ENCODE assay signal across 8 cellular contexts in the genomic region with DNA sequence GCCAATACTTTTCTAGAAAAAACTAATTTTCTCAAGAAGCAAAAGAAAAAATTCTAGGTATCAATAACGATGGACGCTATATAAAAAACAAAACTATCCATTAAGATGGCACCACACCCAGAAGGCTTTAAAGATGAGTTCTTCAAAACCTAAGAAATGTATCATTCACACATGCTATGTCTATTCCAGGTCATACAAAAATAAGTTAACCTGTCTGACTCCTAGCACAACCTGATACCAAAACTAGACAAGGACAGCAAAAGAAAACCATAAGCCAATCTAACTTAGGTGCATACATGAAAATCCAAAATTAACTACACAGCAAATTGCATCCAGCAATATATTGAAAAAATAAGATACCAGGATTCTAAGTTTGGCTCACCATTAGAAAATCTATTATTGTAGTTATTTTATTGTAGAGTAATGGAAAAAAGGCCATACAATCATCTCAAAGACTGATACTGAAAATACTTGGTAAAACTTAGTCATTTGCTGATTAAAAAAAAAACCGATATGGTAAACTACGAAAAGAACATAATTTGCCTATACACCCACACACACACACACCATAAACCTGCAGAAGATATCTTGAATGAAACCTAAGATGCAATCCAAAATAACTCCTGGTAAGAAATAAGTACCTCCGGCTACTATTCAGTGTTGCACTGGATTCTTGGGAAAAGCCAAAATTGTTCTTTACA. TPM values are rescaled to one million over a fixed set of nuclear protein-coding genes. Genes with fewer than 3 reads are reported as not detected.
DNase-seq lines count a peak whose midpoint lies in the region; TF ChIP-seq lines count a peak whose summit lies in the region.

No MANE protein-coding gene starts in this region.

- TF ChIP-seq CTCF in GM12865 (IDR thresholded peaks at IDR 0.05; ENCODE audit: insufficient read depth, low read depth, low read length, missing control alignments) = no peak
- no peak for TF ChIP-seq CTCF in colonic mucosa (IDR thresholded peaks at IDR 0.05)
- TF ChIP-seq CTCF in neutrophil (IDR thresholded peaks at IDR 0.05) = no peak

- peak; percentile 23 for DNase-seq in GM12865 (ENCODE audit: low read depth)
- no peak for DNase-seq in colonic mucosa
- DNase-seq in GM19238 (ENCODE audit: insufficient read length, low spot score) = no peak
- DNase-seq in HuH-7 (ENCODE audit: low spot score) = no peak
- DNase-seq in NCI-H2107 treated with DMSO at 0.1 percent for 48 hours (lab: John Stamatoyannopoulos, UW; ENCODE audit: unreplicated experiment) = no peak
- no peak for DNase-seq in GM19240 (ENCODE audit: insufficient read length, low spot score)

- H3K36me3 ChIP-seq in HUES64 (ENCODE audit: insufficient read depth, low read length) = no peaks in the 10 kb centered on the region
- no peaks in the 10 kb centered on the region for H3K36me3 ChIP-seq in colonic mucosa
- no peaks in the 10 kb centered on the region for H3K36me3 ChIP-seq in neutrophil

- peak overlapping the region; percentile 82; the same call in 1 of the 2 replicates for H3K9ac ChIP-seq in HUES64 (ENCODE audit: low read depth, low read length)
- H3K9ac ChIP-seq in colonic mucosa (ENCODE audit: low read depth in 2 of 2, low read length in 2 of 2) = peak overlapping the region; percentile 19 to 94

- intact Hi-C loops in colonic mucosa (cut with DNase I) = no loop called here

- WGBS in HUES64 = 97% methylated on average over 5 of the region's 5 CpGs

- no peaks in the 10 kb centered on the region for H3K9me3 ChIP-seq in HUES64 (ENCODE audit: insufficient read depth, low read depth, low read length)
- no peaks in the 10 kb centered on the region for H3K9me3 ChIP-seq in colonic mucosa
- no peaks in the 10 kb centered on the region for H3K9me3 ChIP-seq in neutrophil

- no peaks in the 10 kb centered on the region for H3K27me3 ChIP-seq in HUES64 (ENCODE audit: insufficient read depth, low read length)
- no peaks in the 10 kb centered on the region for H3K27me3 ChIP-seq in colonic mucosa
- H3K27me3 ChIP-seq in neutrophil = no peaks in the 10 kb centered on the region

- H3K4me3 ChIP-seq in GM12865 (ENCODE audit: low read depth, low read length) (peak overlapping the region; percentile 86), HUES64 (ENCODE audit: low read length) (peak overlapping the region; percentile 81), colonic mucosa (peak overlapping the region; percentile 60), neutrophil (ENCODE audit: low read depth in 1 of 2, low read length in 1 of 2) (peak overlapping the region in 1 of 2 experiments; percentile 72)

- H3K27ac ChIP-seq in HUES64 (ENCODE audit: low read depth, low read length) (no peak overlapping the region), colonic mucosa (peak overlapping the region; percentile 98), neutrophil (peak overlapping the region; percentile 97)

- peaks cover 29% of the 10 kb centered on the region for H3K4me1 ChIP-seq in HUES64 (ENCODE audit: insufficient read depth, low read length)
- no peaks in the 10 kb centered on the region for H3K4me1 ChIP-seq in colonic mucosa
- H3K4me1 ChIP-seq in neutrophil (ENCODE audit: control insufficient read depth in 1 of 2, insufficient read depth in 1 of 2, low read depth in 1 of 2, low read length in 1 of 2) = peaks cover 22 to 24% of the 10 kb centered on the region in 2 experiments

RNA-seq across cellular contexts. Expression of a gene that starts 55.0 kb away (rescaled TPM):
- polyA plus RNA-seq in HUES64 (2013, experiment 1 of 2) = 15.0 TPM
- polyA plus RNA-seq in HUES64 (2013, experiment 2 of 2) = 13.2 TPM
- 10 to 100 TPM; 13.9 to 14.5 TPM for total RNA-seq in colonic mucosa
